29 cellular contexts compared by ENCODE assay signal in genomic region chr9:33032865-33033264, GRCh38. TPM values are rescaled to one million over a fixed set of nuclear protein-coding genes. Genes with fewer than 3 reads are reported as not detected.
A peak's percentile ranks its signal among the peaks of the same experiment; 100 is the strongest.
DNase-seq lines count a peak whose midpoint lies in the region; ATAC-seq and TF ChIP-seq lines count a peak whose summit lies in the region.
"Had no signal": no experiment of that assay in that cellular context is flagged by ENCODE, and none has a peak within 500 bp of the region (broad histone marks: within the 10 kb centered on the region; RNA-seq: fewer than 3 reads in every experiment).

No MANE protein-coding gene starts in this region.

- CTCF ChIA-PET in Panc1 (lab: Charles Lee) = no interaction called here

- peaks cover 94% of the 10 kb centered on the region for H3K36me3 Mint-ChIP-seq in stimulated activated naive CD8-positive, alpha-beta T cell treated with anti-CD3 and anti-CD28 coated beads, Interleukin-15, Interleukin-2, amounts not matched to agents 100 ng/mL and 50 ng/mL, for 24 hours (ENCODE audit: low read depth)
- H3K36me3 Mint-ChIP-seq in type B pancreatic cell = peaks cover 53% of the 10 kb centered on the region

- H3K27me3 Mint-ChIP-seq in stimulated activated naive CD8-positive, alpha-beta T cell treated with anti-CD3 and anti-CD28 coated beads, Interleukin-15, Interleukin-2, amounts not matched to agents 100 ng/mL and 50 ng/mL, for 24 hours = no peaks in the 10 kb centered on the region
- no peaks in the 10 kb centered on the region for H3K27me3 Mint-ChIP-seq in type B pancreatic cell

- TF ChIP-seq CTCF in Panc1 (IDR thresholded peaks at IDR 0.05) (no peak), type B pancreatic cell (conservative IDR thresholded peaks at IDR 0.05) (no peak)

- POLR2A ChIA-PET in Panc1 (lab: Charles Lee) = no interaction called here

- peak overlapping the region; percentile 48 for H3K4me3 Mint-ChIP-seq in stimulated activated naive CD8-positive, alpha-beta T cell treated with anti-CD3 and anti-CD28 coated beads, Interleukin-15, Interleukin-2, amounts not matched to agents 100 ng/mL and 50 ng/mL, for 24 hours
- no peak overlapping the region for H3K4me3 Mint-ChIP-seq in type B pancreatic cell
- H3K4me3 Mint-ChIP-seq: immature natural killer cell had no signal

- no peak for DNase-seq in stimulated activated naive CD8-positive, alpha-beta T cell treated with anti-CD3 and anti-CD28 coated beads, Interleukin-15, Interleukin-2, amounts not matched to agents 100 U/mL and 50 U/mL, for 24 hours
- DNase-seq in Panc1 (ENCODE audit: low read depth, low spot score) (no peak), left lobe of liver (ENCODE audit: low spot score) (no peak), type B pancreatic cell (ENCODE audit: extremely low spot score, unreplicated experiment) (no peak)
- DNase-seq in activated effector memory CD4-positive, alpha-beta T cell treated with Interleukin-2 at 50 U/mL for 16 hours = no peak
- DNase-seq: activated CD4-positive, CD25-positive, alpha-beta regulatory T cell treated with anti-CD3 and anti-CD28 coated beads, Interleukin-2, amount 50 U/mL, for 72 hours; activated T-cell treated with anti-CD3 and anti-CD28 coated beads, Interleukin-2, amount 50 U/mL, for 1 hour; aorta; COR-L47; DMS79; effector CD4-positive, alpha-beta T cell; GDM1; immature natural killer cell; left cardiac atrium; mesenchymal stem cell; NCI-H146; NCI-H748 treated with DMSO at 0.1 percent for 48 hours; Peyer's patch; psoas muscle; SHP77; stimulated activated CD4-positive, alpha-beta T cell treated with anti-CD3 and anti-CD28 coated beads, Interleukin-4, amount 100 ng/mL, for 4 hours; substantia nigra; T-helper 2 cell; upper lobe of left lung had no signal

- H3K36me3 ChIP-seq in Panc1 (ENCODE audit: control insufficient read depth, insufficient read depth, low read length) = peaks cover 78% of the 10 kb centered on the region

- no peaks in the 10 kb centered on the region for H3K9me3 Mint-ChIP-seq in stimulated activated naive CD8-positive, alpha-beta T cell treated with anti-CD3 and anti-CD28 coated beads, Interleukin-15, Interleukin-2, amounts not matched to agents 100 ng/mL and 50 ng/mL, for 24 hours
- H3K9me3 Mint-ChIP-seq in type B pancreatic cell = no peaks in the 10 kb centered on the region
- H3K9me3 Mint-ChIP-seq: activated naive CD4-positive, alpha-beta T cell treated with anti-CD3 and anti-CD28 coated beads, Interleukin-2, amount 50 U/mL, for 72 hours; immature natural killer cell had no signal

- no peak overlapping the region for H3K4me3 ChIP-seq in Panc1 (ENCODE audit: low read depth in 2 of 2, low read length in 2 of 2)
- H3K4me3 ChIP-seq: Peyer's patch, psoas muscle, upper lobe of left lung had no signal

- ATAC-seq in stimulated activated naive CD8-positive, alpha-beta T cell treated with anti-CD3 and anti-CD28 coated beads, Interleukin-15, Interleukin-2, amounts not matched to agents 100 U/mL and 50 U/mL, for 24 hours = no peak
- ATAC-seq in Panc1 = peak; percentile 14; the same call in 1 of the 2 replicates
- peak; percentile 44 for ATAC-seq in left lobe of liver
- no peak for ATAC-seq in HG02610 (IDR thresholded peaks at IDR 0.05; ENCODE audit: unreplicated experiment)
- ATAC-seq in GM21786 (IDR thresholded peaks at IDR 0.05; ENCODE audit: unreplicated experiment) = no peak
- ATAC-seq: activated naive CD4-positive, alpha-beta T cell treated with anti-CD3 and anti-CD28 coated beads, Interleukin-2, amount 50 U/mL, for 72 hours; left cardiac atrium; psoas muscle had no signal

- peak overlapping the region; percentile 78 for H3K27ac Mint-ChIP-seq in stimulated activated naive CD8-positive, alpha-beta T cell treated with anti-CD3 and anti-CD28 coated beads, Interleukin-15, Interleukin-2, amounts not matched to agents 100 ng/mL and 50 ng/mL, for 24 hours
- H3K27ac Mint-ChIP-seq in type B pancreatic cell = peak overlapping the region; percentile 15

- in situ Hi-C loops in Panc1 (cut with HindIII; ENCODE audit: low pct_unique_long_range_greater_than_20kb, low sequenced_read_pairs) = no loop called here

- intact Hi-C loops in Panc1 (cut with micrococcal nuclease; ENCODE audit: unreplicated experiment) = no loop called here

- H3K27me3 ChIP-seq in Panc1 (ENCODE audit: control insufficient read depth, insufficient read depth, low read length) = no peaks in the 10 kb centered on the region
- H3K27me3 ChIP-seq: Peyer's patch, upper lobe of left lung had no signal

- peaks cover 55% of the 10 kb centered on the region for H3K4me1 Mint-ChIP-seq in stimulated activated naive CD8-positive, alpha-beta T cell treated with anti-CD3 and anti-CD28 coated beads, Interleukin-15, Interleukin-2, amounts not matched to agents 100 ng/mL and 50 ng/mL, for 24 hours (ENCODE audit: low read depth)
- peaks cover 29% of the 10 kb centered on the region for H3K4me1 Mint-ChIP-seq in type B pancreatic cell (ENCODE audit: unreplicated experiment)

- H3K4me1 ChIP-seq in Panc1 (ENCODE audit: control insufficient read depth, insufficient read depth, low read length) = peaks cover 30% of the 10 kb centered on the region

- no TSS peak for BruUV-seq in Panc1 (replicated peaks; lab: Mats Ljungman, UMichigan)

- H3K27ac ChIP-seq in Panc1 (ENCODE audit: low read length) = no peak overlapping the region
- H3K27ac ChIP-seq: epithelial cell of prostate, Peyer's patch, psoas muscle, upper lobe of left lung had no signal

- H3K9me3 ChIP-seq in Panc1 (ENCODE audit: control insufficient read depth, insufficient read depth, low read depth, low read length) = no peaks in the 10 kb centered on the region
- H3K9me3 ChIP-seq: Peyer's patch, psoas muscle, upper lobe of left lung had no signal

RNA-seq across cellular contexts. Expression of gene DNAJA1, which starts 7.8 kb away (rescaled TPM):
- total RNA-seq in Panc1 (2021; ENCODE audit: unreplicated experiment) (246 TPM), left lobe of liver (56.8 TPM), type B pancreatic cell (ENCODE audit: low replicate concordance) (189 and 223 TPM in 2 replicates)
- polyA plus RNA-seq in Panc1 (2012; ENCODE audit: insufficient read length) = 259 TPM

RNA-seq across cellular contexts. Expression of gene APTX, which starts 31.4 kb away (rescaled TPM):
- total RNA-seq in Panc1 (2021; ENCODE audit: unreplicated experiment) (42.2 TPM), left lobe of liver (13.1 TPM), type B pancreatic cell (ENCODE audit: low replicate concordance) (34.5 and 34.6 TPM in 2 replicates)
- 41.5 TPM for polyA plus RNA-seq in Panc1 (2012; ENCODE audit: insufficient read length)

RNA-seq across cellular contexts. Expression of gene SMU1, which starts 43.6 kb away (rescaled TPM):
- 30.3 TPM for total RNA-seq in Panc1 (2021; ENCODE audit: unreplicated experiment)
- 14.1 TPM for polyA plus RNA-seq in Panc1 (2012; ENCODE audit: insufficient read length)
- 7.0 TPM for total RNA-seq in left lobe of liver
- 21.0 and 25.4 TPM in 2 replicates for total RNA-seq in type B pancreatic cell (ENCODE audit: low replicate concordance)

Comparison
In these comparisons a context has a peak if more than half of its experiments do, and no peak if none do; other contexts are left out.
1. ATAC-seq: peak in Panc1 (single experiment) and left lobe of liver (single experiment); none in stimulated activated naive CD8-positive, alpha-beta T cell treated with anti-CD3 and anti-CD28 coated beads, Interleukin-15, Interleukin-2, amounts not matched to agents 100 U/mL and 50 U/mL, for 24 hours (single experiment), HG02610 (single experiment) and GM21786 (single experiment).